ENCODE assay signal across 30 cellular contexts in genomic region chrY:15418613-15419012, GRCh38.
"Had no signal": no experiment of that assay in that cellular context is flagged by ENCODE, and none has a peak within 500 bp of the region (broad histone marks: within the 10 kb centered on the region; RNA-seq: fewer than 3 reads in every experiment).

No MANE protein-coding gene starts in this region.

- ATAC-seq: activated CD8-positive, alpha-beta memory T cell treated with anti-CD3 and anti-CD28 coated beads, Interleukin-2, amount 10 ng/mL, durations not matched to agents 7 days and 5 days; activated CD8-positive, alpha-beta T cell treated with anti-CD3 and anti-CD28 coated beads, Interleukin-2, amount 10 ng/mL, durations not matched to agents 7 days and 5 days; effector memory CD8-positive, alpha-beta T cell; heart right ventricle; naive thymus-derived CD8-positive, alpha-beta T cell; pancreas; psoas muscle had no signal

- H3K27ac Mint-ChIP-seq: activated CD8-positive, alpha-beta memory T cell treated with anti-CD3 and anti-CD28 coated beads, Interleukin-2, amount 10 ng/mL, durations not matched to agents 7 days and 5 days; activated CD8-positive, alpha-beta T cell treated with anti-CD3 and anti-CD28 coated beads, Interleukin-2, amount 10 ng/mL, durations not matched to agents 7 days and 5 days; activated naive CD8-positive, alpha-beta T cell treated with anti-CD3 and anti-CD28 coated beads, Interleukin-2, amount 10 ng/mL, durations not matched to agents 7 days and 5 days; effector memory CD8-positive, alpha-beta T cell; naive thymus-derived CD8-positive, alpha-beta T cell; T-helper 2 cell treated with Interferon-gamma antibody and Interleukin-4, amounts not matched to agents 5 μg/mL and 100 μg/mL, for 36 hours had no signal

- DNase-seq: activated CD4-positive, alpha-beta T cell treated with anti-CD3 and anti-CD28 coated beads for 1 hour; activated CD4-positive, alpha-beta T cell treated with anti-CD3 and anti-CD28 coated beads, Interleukin-2, amount 50 U/mL, for 1 hour; activated CD8-positive, alpha-beta memory T cell treated with anti-CD3 and anti-CD28 coated beads, Interleukin-2, amount 10 ng/mL, durations not matched to agents 7 days and 5 days; activated CD8-positive, alpha-beta T cell treated with anti-CD3 and anti-CD28 coated beads, Interleukin-2, amount 10 ng/mL, durations not matched to agents 7 days and 5 days; activated naive CD4-positive, alpha-beta T cell; activated naive CD8-positive, alpha-beta T cell treated with anti-CD3 and anti-CD28 coated beads, Interleukin-2, amount 10 ng/mL, durations not matched to agents 7 days and 5 days; activated T-cell treated with anti-CD3 and anti-CD28 coated beads, Interleukin-2, amount 50 U/mL, for 48 hours; amniotic stem cell; brain microvascular endothelial cell; caudate nucleus; cortex of kidney; effector memory CD8-positive, alpha-beta T cell; heart right ventricle; midbrain; naive thymus-derived CD8-positive, alpha-beta T cell; nucleus accumbens; pancreas; psoas muscle; sigmoid colon; stimulated activated CD4-positive, alpha-beta T cell treated with anti-CD3 and anti-CD28 coated beads, Interleukin-1b, Interleukin-23, amount 100 ng/mL, for 48 hours; stimulated activated CD4-positive, alpha-beta T cell treated with anti-CD3 and anti-CD28 coated beads, Interleukin-4, amount 100 ng/mL, for 4 hours; stimulated activated naive CD4-positive, alpha-beta T cell; T-helper 1 cell; testis; transverse colon; WERI-Rb-1 had no signal

- H3K9me3 ChIP-seq: heart right ventricle, pancreas, psoas muscle, sigmoid colon, testis, transverse colon had no signal

- H3K4me2 ChIP-seq: smooth muscle cell had no signal

- H3K4me1 Mint-ChIP-seq: activated naive CD8-positive, alpha-beta T cell treated with anti-CD3 and anti-CD28 coated beads, Interleukin-2, amount 10 ng/mL, durations not matched to agents 7 days and 5 days; neural crest cell had no signal

- FAIRE-seq: astrocyte, pancreas had no signal

- H3K36me3 ChIP-seq: brain microvascular endothelial cell, heart right ventricle, pancreas, sigmoid colon, transverse colon, WERI-Rb-1 had no signal

- H3K4me3 Mint-ChIP-seq: activated CD8-positive, alpha-beta memory T cell treated with anti-CD3 and anti-CD28 coated beads, Interleukin-2, amount 10 ng/mL, durations not matched to agents 7 days and 5 days; activated CD8-positive, alpha-beta T cell treated with anti-CD3 and anti-CD28 coated beads, Interleukin-2, amount 10 ng/mL, durations not matched to agents 7 days and 5 days; activated naive CD8-positive, alpha-beta T cell treated with anti-CD3 and anti-CD28 coated beads, Interleukin-2, amount 10 ng/mL, durations not matched to agents 7 days and 5 days; effector memory CD8-positive, alpha-beta T cell; naive thymus-derived CD8-positive, alpha-beta T cell; neural crest cell; T-helper 2 cell treated with Interferon-gamma antibody and Interleukin-4, amounts not matched to agents 5 μg/mL and 100 μg/mL, for 36 hours had no signal

- H3K27me3 ChIP-seq: brain microvascular endothelial cell, heart right ventricle, pancreas, sigmoid colon, testis, transverse colon had no signal

- H3K4me3 ChIP-seq: heart right ventricle, pancreas, psoas muscle, sigmoid colon, smooth muscle cell, testis, transverse colon had no signal

- H3K9me3 Mint-ChIP-seq: activated naive CD8-positive, alpha-beta T cell treated with anti-CD3 and anti-CD28 coated beads, Interleukin-2, amount 10 ng/mL, durations not matched to agents 7 days and 5 days; effector memory CD8-positive, alpha-beta T cell; naive thymus-derived CD8-positive, alpha-beta T cell; neural crest cell; T-helper 2 cell treated with Interferon-gamma antibody and Interleukin-4, amounts not matched to agents 5 μg/mL and 100 μg/mL, for 36 hours had no signal

- H3K36me3 Mint-ChIP-seq: activated CD8-positive, alpha-beta memory T cell treated with anti-CD3 and anti-CD28 coated beads, Interleukin-2, amount 10 ng/mL, durations not matched to agents 7 days and 5 days; activated naive CD8-positive, alpha-beta T cell treated with anti-CD3 and anti-CD28 coated beads, Interleukin-2, amount 10 ng/mL, durations not matched to agents 7 days and 5 days; naive thymus-derived CD8-positive, alpha-beta T cell had no signal

- H3K27me3 Mint-ChIP-seq: activated CD8-positive, alpha-beta memory T cell treated with anti-CD3 and anti-CD28 coated beads, Interleukin-2, amount 10 ng/mL, durations not matched to agents 7 days and 5 days; activated naive CD8-positive, alpha-beta T cell treated with anti-CD3 and anti-CD28 coated beads, Interleukin-2, amount 10 ng/mL, durations not matched to agents 7 days and 5 days; effector memory CD8-positive, alpha-beta T cell; naive thymus-derived CD8-positive, alpha-beta T cell had no signal

- H3K27ac ChIP-seq: brain microvascular endothelial cell, heart right ventricle, pancreas, psoas muscle, sigmoid colon, testis, transverse colon, WERI-Rb-1 had no signal

- H3K4me1 ChIP-seq: heart right ventricle, pancreas, psoas muscle, sigmoid colon, testis, transverse colon had no signal
